Comparison of ENCODE assay signal across 9 cellular contexts in genomic region chr11:70826541-70826943, GRCh38.
DNase-seq lines count a peak whose midpoint lies in the region; ATAC-seq, FAIRE-seq and TF ChIP-seq lines count a peak whose summit lies in the region.
"Had no signal": no experiment of that assay in that cellular context is flagged by ENCODE, and none has a peak within 500 bp of the region (broad histone marks: within the 10 kb centered on the region; RNA-seq: fewer than 3 reads in every experiment).

No MANE protein-coding gene starts in this region.

- H3K9ac ChIP-seq in kidney (ENCODE audit: low read length in 2 of 2) = no peak overlapping the region

- no peaks in the 10 kb centered on the region for H3K4me1 ChIP-seq in kidney (ENCODE audit: control insufficient read depth in 1 of 2, insufficient read depth in 1 of 2, low read depth in 1 of 2, low read length in 2 of 2)
- H3K4me1 ChIP-seq in testis = peaks cover 17% of the 10 kb centered on the region

- H3K27ac Mint-ChIP-seq in activated CD4-positive, alpha-beta T cell treated with anti-CD3 and anti-CD28 coated beads for 36 hours = no peak overlapping the region
- no peak overlapping the region for H3K27ac Mint-ChIP-seq in stimulated activated effector memory CD8-positive, alpha-beta T cell treated with anti-CD3 and anti-CD28 coated beads, Interleukin-12 subunit alpha, Interleukin-12 subunit beta, amount 100 ng/mL, for 72 hours

- intact Hi-C loops in activated CD4-positive, alpha-beta T cell treated with anti-CD3 and anti-CD28 coated beads for 36 hours (cut with DNase I, micrococcal nuclease) = no loop called here
- intact Hi-C loops in kidney (cut with DNase I) = no loop called here
- intact Hi-C loops in testis (cut with DNase I; ENCODE audit: low total_unique reads) = no loop called here

- ATAC-seq in activated CD4-positive, alpha-beta T cell treated with anti-CD3 and anti-CD28 coated beads for 36 hours = no peak
- no peak for ATAC-seq in stimulated activated effector memory CD8-positive, alpha-beta T cell treated with anti-CD3 and anti-CD28 coated beads, Interleukin-12 subunit alpha, Interleukin-12 subunit beta, amount 100 ng/mL, for 72 hours
- ATAC-seq: stimulated activated naive CD8-positive, alpha-beta T cell treated with anti-CD3 and anti-CD28 coated beads, Interleukin-15, Interleukin-2, amounts not matched to agents 100 U/mL and 50 U/mL, for 24 hours had no signal

- peaks cover 11% of the 10 kb centered on the region for H3K4me1 Mint-ChIP-seq in activated CD4-positive, alpha-beta T cell treated with anti-CD3 and anti-CD28 coated beads for 36 hours
- H3K4me1 Mint-ChIP-seq in stimulated activated effector memory CD8-positive, alpha-beta T cell treated with anti-CD3 and anti-CD28 coated beads, Interleukin-12 subunit alpha, Interleukin-12 subunit beta, amount 100 ng/mL, for 72 hours = no peaks in the 10 kb centered on the region

- TF ChIP-seq POLR2A in testis (IDR thresholded peaks at IDR 0.05) = no peak

- peaks cover 43% of the 10 kb centered on the region for H3K27me3 Mint-ChIP-seq in activated CD4-positive, alpha-beta T cell treated with anti-CD3 and anti-CD28 coated beads for 36 hours

- H3K36me3 ChIP-seq in kidney (ENCODE audit: control insufficient read depth in 1 of 2, insufficient read depth in 2 of 2, low read length in 2 of 2) (no peaks in the 10 kb centered on the region), testis (ENCODE audit: low read depth, missing control alignments) (no peaks in the 10 kb centered on the region)

- H3K36me3 Mint-ChIP-seq in activated CD4-positive, alpha-beta T cell treated with anti-CD3 and anti-CD28 coated beads for 36 hours (ENCODE audit: low read depth) = no peaks in the 10 kb centered on the region
- no peaks in the 10 kb centered on the region for H3K36me3 Mint-ChIP-seq in stimulated activated effector memory CD8-positive, alpha-beta T cell treated with anti-CD3 and anti-CD28 coated beads, Interleukin-12 subunit alpha, Interleukin-12 subunit beta, amount 100 ng/mL, for 72 hours

- no peak overlapping the region for H3K4me3 Mint-ChIP-seq in activated CD4-positive, alpha-beta T cell treated with anti-CD3 and anti-CD28 coated beads for 36 hours
- no peak overlapping the region for H3K4me3 Mint-ChIP-seq in stimulated activated effector memory CD8-positive, alpha-beta T cell treated with anti-CD3 and anti-CD28 coated beads, Interleukin-12 subunit alpha, Interleukin-12 subunit beta, amount 100 ng/mL, for 72 hours

- CTCF ChIA-PET in activated CD4-positive, alpha-beta T cell treated with anti-CD3 and anti-CD28 coated beads for 36 hours (lab: Charles Lee) = no interaction called here

- TF ChIP-seq CTCF in kidney (IDR thresholded peaks at IDR 0.05; ENCODE audit: borderline replicate concordance, extremely low read depth, insufficient read depth) = no peak
- TF ChIP-seq CTCF in testis (IDR thresholded peaks at IDR 0.05) = no peak

- FAIRE-seq in kidney (lab: Jason Lieb, UNC) = no peak
- no peak for FAIRE-seq in GM19239 (lab: Jason Lieb, UNC)

- H3K27me3 ChIP-seq in testis = no peaks in the 10 kb centered on the region

- POLR2A ChIA-PET in activated CD4-positive, alpha-beta T cell treated with anti-CD3 and anti-CD28 coated beads for 36 hours (lab: Charles Lee) = no interaction called here

- no peak overlapping the region for H3K4me3 ChIP-seq in kidney (ENCODE audit: low read length in 2 of 2)
- peak overlapping the region; percentile 5 to 41 for H3K4me3 ChIP-seq in testis

- WGBS in testis, 2 donors = 1 to 2% methylated on average over 17 to 28 of the region's 28 CpGs

- H3K9me3 Mint-ChIP-seq in activated CD4-positive, alpha-beta T cell treated with anti-CD3 and anti-CD28 coated beads for 36 hours (ENCODE audit: low read depth) = no peaks in the 10 kb centered on the region
- H3K9me3 Mint-ChIP-seq in stimulated activated effector memory CD8-positive, alpha-beta T cell treated with anti-CD3 and anti-CD28 coated beads, Interleukin-12 subunit alpha, Interleukin-12 subunit beta, amount 100 ng/mL, for 72 hours = no peaks in the 10 kb centered on the region

- no peaks in the 10 kb centered on the region for H3K9me3 ChIP-seq in kidney (ENCODE audit: control insufficient read depth in 1 of 2, low read length in 2 of 2)
- no peaks in the 10 kb centered on the region for H3K9me3 ChIP-seq in testis

- H3K27ac ChIP-seq in kidney (ENCODE audit: low read depth in 2 of 2, low read length in 2 of 2) = no peak overlapping the region
- H3K27ac ChIP-seq in testis = no peak overlapping the region

- DNase-seq in activated CD4-positive, alpha-beta T cell treated with anti-CD3 and anti-CD28 coated beads for 36 hours = peak; percentile 20
- DNase-seq in activated CD4-positive, alpha-beta T cell treated with anti-CD3 and anti-CD28 coated beads for 4 hours = no peak
- DNase-seq in astrocyte of the hippocampus (ENCODE audit: low read depth, low spot score) (peak; percentile 28), kidney (peak; percentile 45), testis (peak; percentile 54), GM19239 (ENCODE audit: insufficient read length, low spot score) (no peak)
- no peak for DNase-seq in stimulated activated effector memory CD8-positive, alpha-beta T cell treated with anti-CD3 and anti-CD28 coated beads, Interleukin-12 subunit alpha, Interleukin-12 subunit beta, amount 100 ng/mL, for 72 hours (ENCODE audit: low spot score in 2 of 2)
- no peak for DNase-seq in activated CD4-positive, alpha-beta T cell treated with anti-CD3 and anti-CD28 coated beads for 48 hours
- DNase-seq: stimulated activated naive CD8-positive, alpha-beta T cell treated with anti-CD3 and anti-CD28 coated beads, Interleukin-15, Interleukin-2, amounts not matched to agents 100 U/mL and 50 U/mL, for 24 hours had no signal

Comparison
In these comparisons a context has a peak if more than half of its experiments do, and no peak if none do; other contexts are left out.
1. DNase-seq: peak in activated CD4-positive, alpha-beta T cell treated with anti-CD3 and anti-CD28 coated beads for 36 hours (single experiment), astrocyte of the hippocampus (single experiment), kidney (single experiment) and testis (single experiment); none in activated CD4-positive, alpha-beta T cell treated with anti-CD3 and anti-CD28 coated beads for 4 hours (0 of 2), stimulated activated effector memory CD8-positive, alpha-beta T cell treated with anti-CD3 and anti-CD28 coated beads, Interleukin-12 subunit alpha, Interleukin-12 subunit beta, amount 100 ng/mL, for 72 hours (0 of 2), GM19239 (single experiment) and activated CD4-positive, alpha-beta T cell treated with anti-CD3 and anti-CD28 coated beads for 48 hours (single experiment).
2. H3K4me3 ChIP-seq: peak in testis (2 of 2); none in kidney (0 of 2).